In the genomic region with DNA sequence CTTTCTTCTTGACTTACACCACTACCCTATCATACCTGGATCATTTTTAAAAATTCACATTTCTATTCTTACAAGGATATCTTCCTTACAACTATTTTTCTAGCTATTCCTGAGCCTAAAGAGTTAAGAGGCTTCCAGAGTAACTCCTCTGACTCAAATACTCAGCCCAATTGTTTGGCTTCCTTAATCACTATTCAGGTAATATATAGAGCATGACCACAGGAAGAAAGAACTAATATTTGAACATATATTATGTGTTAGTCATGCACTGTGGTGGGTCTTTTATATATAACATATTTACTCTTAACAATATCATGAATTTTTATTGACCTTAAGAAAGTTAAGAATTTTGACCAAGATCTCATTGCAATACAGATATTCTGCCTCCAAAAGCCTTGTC, we compare ENCODE assay signal across 30 cellular contexts. TPM values are rescaled to one million over a fixed set of nuclear protein-coding genes. Genes with fewer than 3 reads are reported as not detected.
DNase-seq lines count a peak whose midpoint lies in the region; ATAC-seq, FAIRE-seq and TF ChIP-seq lines count a peak whose summit lies in the region.
"Had no signal": no experiment of that assay in that cellular context is flagged by ENCODE, and none has a peak within 500 bp of the region (broad histone marks: within the 10 kb centered on the region; RNA-seq: fewer than 3 reads in every experiment).

No MANE protein-coding gene starts in this region.

- H3K9me2 ChIP-seq in PC-3 (replicated peaks; ENCODE audit: low read length) = no peaks in the 10 kb centered on the region
- H3K9me2 ChIP-seq: SK-N-SH had no signal

- no peaks in the 10 kb centered on the region for H3K79me2 ChIP-seq in PC-3 (ENCODE audit: low read length)

- H3F3A ChIP-seq in PC-3 (ENCODE audit: low read length, unreplicated experiment) = no peaks in the 10 kb centered on the region

- DNase-seq in DMS53 (lab: John Stamatoyannopoulos, UW) (peak; percentile 76), PC-3 (peak; percentile 93), bronchial epithelial cell (ENCODE audit: low read depth) (peak; percentile 55), kidney tubule cell (ENCODE audit: low spot score) (peak; percentile 74), MG63 (no peak), NCI-H1048 (lab: John Stamatoyannopoulos, UW) (no peak), HEK293T (ENCODE audit: extremely low spot score) (no peak)
- DNase-seq: C1 segment of cervical spinal cord; CD4-positive, alpha-beta memory T cell; COR-L47; DMS 273 treated with DMSO at 0.1 percent for 48 hours; DND-41; GM23248; H7; HFFc6; KBM-7; NCI-H1417; NCI-H187; NCI-H2081 treated with DMSO at 0.1 percent for 48 hours; NCI-H2171; NCI-H226; NCI-H510A; NK-92 treated with Interleukin-12 subunit alpha and Interleukin-12 subunit beta, amount 100 ng/mL, for 24 hours; SIG-M5; SK-N-SH; SW 1271; T-helper 17 cell had no signal

- intact Hi-C loops in PC-3 (cut with micrococcal nuclease) = loop anchor here (1.0 to 2.0 kb wide), 3 partner anchors 9 to 340 kb away; no protein-coding TSS in a partner anchor

- H3K27me3 ChIP-seq in PC-3 (ENCODE audit: low read length) (no peaks in the 10 kb centered on the region), bronchial epithelial cell (ENCODE audit: control insufficient read depth, insufficient read depth, low read length) (no peaks in the 10 kb centered on the region), MG63 (no peaks in the 10 kb centered on the region)

- H3K9ac ChIP-seq in PC-3 (ENCODE audit: low read length) = 0 out of 2 replicates have a peak overlapping the region, but pooled peaks have one; percentile 11
- H3K9ac ChIP-seq: GM23248, SK-N-SH had no signal

- H3K9me3 ChIP-seq in PC-3 (ENCODE audit: low read length) = no peaks in the 10 kb centered on the region
- H3K9me3 ChIP-seq in MG63 = no peaks in the 10 kb centered on the region
- H3K9me3 ChIP-seq: SK-N-SH had no signal

- TF ChIP-seq CTCF in PC-3 (conservative IDR thresholded peaks at IDR 0.05; ENCODE audit: low read depth, low read length) (no peak), bronchial epithelial cell (IDR thresholded peaks at IDR 0.05; ENCODE audit: insufficient read depth, low read length, severe bottlenecking) (no peak)

- H2AFZ ChIP-seq in PC-3 (ENCODE audit: low read length) = no peak overlapping the region
- H2AFZ ChIP-seq: GM23248 had no signal

- H3K36me3 ChIP-seq in PC-3 (ENCODE audit: low read depth, low read length) (no peaks in the 10 kb centered on the region), bronchial epithelial cell (ENCODE audit: control insufficient read depth, insufficient read depth, low read length) (no peaks in the 10 kb centered on the region), MG63 (no peaks in the 10 kb centered on the region)

- POLR2A ChIA-PET in PC-3 (lab: Charles Lee; ENCODE audit: unreplicated experiment) = no interaction called here
- POLR2A ChIA-PET in HEK293T (lab: Yijun Ruan, JAX) = no interaction called here

- peak overlapping the region; percentile 69 for H3K4me2 ChIP-seq in PC-3 (ENCODE audit: low read length)
- H3K4me2 ChIP-seq: SK-N-SH had no signal

- CTCF ChIA-PET in PC-3 (lab: Charles Lee) (no interaction called here), HEK293T (lab: Yijun Ruan, JAX) (no interaction called here)

- H3K27ac ChIP-seq in PC-3 (ENCODE audit: low read length) = peak overlapping the region; percentile 71
- H3K27ac ChIP-seq: GM23248 had no signal

- H4K20me1 ChIP-seq in PC-3 (ENCODE audit: low read length) = no peaks in the 10 kb centered on the region

- H3K4me3 ChIP-seq in PC-3 (ENCODE audit: low read length) (no peak overlapping the region), bronchial epithelial cell (ENCODE audit: low read depth, low read length) (no peak overlapping the region), MG63 (no peak overlapping the region)
- H3K4me3 ChIP-seq: GM23248 had no signal

- FAIRE-seq in bronchial epithelial cell (lab: Jason Lieb, UNC) = no peak
- FAIRE-seq: GM19239 had no signal

- ATAC-seq in PC-3 = peak; percentile 98
- ATAC-seq: T-helper 17 cell had no signal

- peaks cover 24% of the 10 kb centered on the region for H3K4me1 ChIP-seq in PC-3 (ENCODE audit: insufficient read depth, low read length)

- no TSS peak for BruUV-seq in PC-3 (replicated peaks; lab: Mats Ljungman, UMichigan)

TF ChIP-seq in HEK293T, 16 proteins besides CTCF, POLR2A, EP300 and RAD21:
- TF ChIP-seq LEF1 (IDR thresholded peaks at IDR 0.05; ENCODE audit: borderline replicate concordance) = no peak
- no peak for TF ChIP-seq ELF4 (IDR thresholded peaks at IDR 0.05)
- no peak for TF ChIP-seq NFRKB (IDR thresholded peaks at IDR 0.05)
- TF ChIP-seq L3MBTL2 (conservative IDR thresholded peaks at IDR 0.05) = no peak
- TF ChIP-seq CTBP1 (IDR thresholded peaks at IDR 0.05; ENCODE audit: borderline replicate concordance) = no peak
- no peak for TF ChIP-seq TARDBP (IDR thresholded peaks at IDR 0.05)
- no peak for TF ChIP-seq HDGF (IDR thresholded peaks at IDR 0.05; ENCODE audit: borderline replicate concordance)
- no peak for TF ChIP-seq ARNT (IDR thresholded peaks at IDR 0.05)

RNA-seq across cellular contexts. Expression of a gene that starts 42.0 kb away (rescaled TPM):
- total RNA-seq in PC-3 (2014; rRNA removed) (1.2 and 1.4 TPM in 2 replicates), bronchial epithelial cell (1.6 and 2.8 TPM in 2 replicates)
- total RNA-seq in MG63 (2014; rRNA removed; shearing (Covaris generic); ENCODE audit: low replicate concordance) = 2.0 and 3.1 TPM in 2 replicates
- total RNA-seq: CD4-positive, alpha-beta memory T cell; LHCN-M2; MCF 10A; T-helper 17 cell had no signal

Comparison
In these comparisons a context has a peak if more than half of its experiments do, and no peak if none do; other contexts are left out.
1. DNase-seq: peak in DMS53 (single experiment), PC-3 (single experiment), bronchial epithelial cell (single experiment) and kidney tubule cell (single experiment); none in MG63 (single experiment), NCI-H1048 (single experiment) and HEK293T (single experiment).